ENCODE assay signal across 8 cellular contexts in the genomic region with DNA sequence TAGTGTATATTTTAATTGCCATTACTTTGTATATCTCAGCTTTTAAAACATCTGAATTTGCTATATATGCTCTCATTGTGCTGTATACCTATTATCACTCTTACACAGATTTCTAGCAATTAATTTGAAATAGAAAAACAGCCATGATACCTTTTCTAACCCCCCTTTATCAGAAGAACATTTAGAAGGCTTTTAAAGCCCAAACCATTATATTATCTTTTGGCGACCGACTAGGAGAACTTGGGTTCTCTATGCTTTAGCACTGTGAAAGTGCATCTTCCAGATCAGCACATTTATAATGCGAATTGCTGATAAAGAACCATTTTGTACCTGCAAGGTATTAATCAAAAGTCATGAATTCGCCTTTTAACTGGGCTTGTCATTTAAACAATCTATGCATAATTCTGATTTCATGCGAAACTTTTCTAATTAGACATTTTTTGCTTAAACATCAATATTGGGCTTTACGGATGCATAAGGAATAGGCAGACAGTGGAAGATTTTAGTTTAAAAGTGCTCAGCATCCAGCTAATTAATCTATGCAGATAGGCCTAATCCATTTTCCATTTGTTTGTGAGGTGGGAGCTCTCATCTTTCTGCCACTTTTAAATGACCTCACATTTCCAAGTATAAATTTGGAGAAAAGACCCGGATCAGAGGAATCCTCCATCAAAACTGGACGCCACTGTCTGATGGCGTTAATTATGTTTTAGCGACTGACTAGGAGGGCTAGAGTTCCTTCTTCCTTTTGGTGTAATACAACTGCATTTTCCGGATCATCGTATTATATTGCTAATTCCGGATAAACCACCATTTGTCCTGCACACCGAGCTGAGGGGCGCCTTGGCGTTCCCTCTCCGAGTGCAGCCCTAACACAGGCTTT. TPM values are rescaled to one million over a fixed set of nuclear protein-coding genes. Genes with fewer than 3 reads are reported as not detected.
DNase-seq lines count a peak whose midpoint lies in the region; ATAC-seq and TF ChIP-seq lines count a peak whose summit lies in the region.

No MANE protein-coding gene starts in this region.

- peak overlapping the region; percentile 97 for H3K4me2 ChIP-seq in skeletal muscle satellite cell (ENCODE audit: low read length)

- no peak for TF ChIP-seq CTCF in foreskin keratinocyte (conservative IDR thresholded peaks at IDR 0.05)

- no peaks in the 10 kb centered on the region for H3K9me3 ChIP-seq in skeletal muscle satellite cell (replicated peaks; ENCODE audit: low read length)

- ATAC-seq in HG02610 (IDR thresholded peaks at IDR 0.05; ENCODE audit: unreplicated experiment) (peak; percentile 4), SK-N-SH treated with all-trans-retinoic acid at 6 μM for 48 hours (peak; percentile 22), foreskin keratinocyte (peak; percentile 1)

- peak overlapping the region; percentile 87 for H3K9ac ChIP-seq in skeletal muscle satellite cell (ENCODE audit: low read depth, low read length)

- H3K4me1 ChIP-seq in foreskin keratinocyte, result peaks cover 16% of the 10 kb centered on the region
- peaks cover 28% of the 10 kb centered on the region for H3K4me1 ChIP-seq in skeletal muscle satellite cell (ENCODE audit: control insufficient read depth, insufficient read depth, low read length)

- H3K27me3 ChIP-seq in foreskin keratinocyte (no peaks in the 10 kb centered on the region), skeletal muscle satellite cell (ENCODE audit: control insufficient read depth, insufficient read depth, low read length) (no peaks in the 10 kb centered on the region)

- peaks cover 11% of the 10 kb centered on the region for H3K36me3 ChIP-seq in skeletal muscle satellite cell (ENCODE audit: insufficient read depth, low read length)

- peak; percentile 34 for DNase-seq in NCI-H345 (lab: John Stamatoyannopoulos, UW)
- no peak for DNase-seq in NCI-H345 treated with DMSO at 0.1 percent for 48 hours (lab: John Stamatoyannopoulos, UW; ENCODE audit: unreplicated experiment)
- peak in 1 of 2 donors; percentile 28 for DNase-seq in foreskin keratinocyte
- DNase-seq in COR-L47 (lab: John Stamatoyannopoulos, UW), result no peak
- no peak for DNase-seq in RPMI8226

- peak overlapping the region; percentile 89 for H3K27ac ChIP-seq in foreskin keratinocyte

- peak overlapping the region; percentile 75 for H3K4me3 ChIP-seq in skeletal muscle satellite cell (ENCODE audit: low read length)

TF ChIP-seq in SK-N-SH treated with all-trans-retinoic acid at 6 μM for 48 hours, 23 proteins besides CTCF, POLR2A, EP300 and RAD21:
- no peak for TF ChIP-seq RARB (CRISPR knock-in tag; IDR thresholded peaks at IDR 0.05)
- TF ChIP-seq, protein P1, sequence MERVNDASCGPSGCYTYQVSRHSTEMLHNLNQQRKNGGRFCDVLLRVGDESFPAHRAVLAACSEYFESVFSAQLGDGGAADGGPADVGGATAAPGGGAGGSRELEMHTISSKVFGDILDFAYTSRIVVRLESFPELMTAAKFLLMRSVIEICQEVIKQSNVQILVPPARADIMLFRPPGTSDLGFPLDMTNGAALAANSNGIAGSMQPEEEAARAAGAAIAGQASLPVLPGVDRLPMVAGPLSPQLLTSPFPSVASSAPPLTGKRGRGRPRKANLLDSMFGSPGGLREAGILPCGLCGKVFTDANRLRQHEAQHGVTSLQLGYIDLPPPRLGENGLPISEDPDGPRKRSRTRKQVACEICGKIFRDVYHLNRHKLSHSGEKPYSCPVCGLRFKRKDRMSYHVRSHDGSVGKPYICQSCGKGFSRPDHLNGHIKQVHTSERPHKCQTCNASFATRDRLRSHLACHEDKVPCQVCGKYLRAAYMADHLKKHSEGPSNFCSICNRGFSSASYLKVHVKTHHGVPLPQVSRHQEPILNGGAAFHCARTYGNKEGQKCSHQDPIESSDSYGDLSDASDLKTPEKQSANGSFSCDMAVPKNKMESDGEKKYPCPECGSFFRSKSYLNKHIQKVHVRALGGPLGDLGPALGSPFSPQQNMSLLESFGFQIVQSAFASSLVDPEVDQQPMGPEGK (CRISPR knock-in tag; IDR thresholded peaks at IDR 0.05; ENCODE audit: borderline replicate concordance), result no peak

RNA-seq across cellular contexts. Expression of a gene that starts 1.1 kb away (rescaled TPM):
- 32.6 and 35.2 TPM in 2 replicates for total RNA-seq in foreskin keratinocyte
- 10.6 and 13.1 TPM in 2 replicates for polyA plus RNA-seq in foreskin keratinocyte
- total RNA-seq in skeletal muscle satellite cell (2012; rRNA removed), result 21.0 and 29.3 TPM in 2 replicates

RNA-seq across cellular contexts. Expression of a gene that starts 7.5 kb away (rescaled TPM):
- 0.32 and 0.51 TPM in 2 replicates for total RNA-seq in foreskin keratinocyte
- 0.04 and 0.13 TPM in 2 replicates for polyA plus RNA-seq in foreskin keratinocyte
- 0.25 and 0.44 TPM in 2 replicates for total RNA-seq in skeletal muscle satellite cell (2012; rRNA removed)
